ENCODE assay signal across 1 cellular context in the genomic region with DNA sequence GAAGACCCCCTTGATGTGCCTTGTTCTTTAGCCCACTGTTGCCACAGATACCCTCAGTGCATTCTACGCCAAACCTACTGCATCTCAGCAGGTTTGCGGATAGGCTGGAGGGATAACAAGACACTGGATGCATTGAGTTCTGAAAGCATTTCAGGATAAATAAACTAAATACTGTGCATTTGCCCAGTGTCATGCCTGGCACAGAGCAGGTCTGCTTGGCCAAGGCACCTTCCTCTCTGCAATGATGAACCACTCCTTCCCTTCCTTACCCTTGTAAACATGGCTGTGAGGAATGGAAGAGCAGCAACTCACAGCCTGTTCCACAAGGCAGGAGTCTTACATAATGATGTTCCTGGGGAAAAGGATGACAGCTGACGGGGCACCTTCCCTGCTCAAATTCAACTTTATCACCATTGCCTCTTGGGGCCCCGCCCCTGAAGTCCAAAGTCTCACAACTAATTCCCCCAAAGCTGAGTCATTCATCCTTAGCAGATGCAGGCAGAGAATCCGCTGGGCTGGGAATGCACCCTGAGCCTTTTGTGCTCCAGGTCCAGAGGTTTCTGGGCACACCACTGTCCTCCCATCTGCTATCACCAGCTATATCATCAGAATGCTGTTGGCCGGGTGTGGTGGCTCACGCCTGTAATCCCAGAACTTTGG.
A peak's percentile ranks its signal among the peaks of the same experiment; 100 is the strongest.
TF ChIP-seq lines count a peak whose summit lies in the region.

No MANE protein-coding gene starts in this region.

TF ChIP-seq in K562, 482 proteins besides CTCF, POLR2A, EP300 and RAD21 (continued from another document and continues in another):
- TF ChIP-seq ZNF398 (CRISPR knock-in tag; IDR thresholded peaks at IDR 0.05): no peak
- TF ChIP-seq BHLHE40 (IDR thresholded peaks at IDR 0.05; ENCODE audit: low read length): no peak
- TF ChIP-seq SMC3 (conservative IDR thresholded peaks at IDR 0.05; ENCODE audit: insufficient read depth, low read depth, low read length): no peak
- no peak for TF ChIP-seq CC2D1A (IDR thresholded peaks at IDR 0.05)
- no peak for TF ChIP-seq SMAD3 (CRISPR knock-in tag; conservative IDR thresholded peaks at IDR 0.05)
- no peak for TF ChIP-seq ZFP1 (CRISPR knock-in tag; IDR thresholded peaks at IDR 0.05)
- TF ChIP-seq, protein P1, sequence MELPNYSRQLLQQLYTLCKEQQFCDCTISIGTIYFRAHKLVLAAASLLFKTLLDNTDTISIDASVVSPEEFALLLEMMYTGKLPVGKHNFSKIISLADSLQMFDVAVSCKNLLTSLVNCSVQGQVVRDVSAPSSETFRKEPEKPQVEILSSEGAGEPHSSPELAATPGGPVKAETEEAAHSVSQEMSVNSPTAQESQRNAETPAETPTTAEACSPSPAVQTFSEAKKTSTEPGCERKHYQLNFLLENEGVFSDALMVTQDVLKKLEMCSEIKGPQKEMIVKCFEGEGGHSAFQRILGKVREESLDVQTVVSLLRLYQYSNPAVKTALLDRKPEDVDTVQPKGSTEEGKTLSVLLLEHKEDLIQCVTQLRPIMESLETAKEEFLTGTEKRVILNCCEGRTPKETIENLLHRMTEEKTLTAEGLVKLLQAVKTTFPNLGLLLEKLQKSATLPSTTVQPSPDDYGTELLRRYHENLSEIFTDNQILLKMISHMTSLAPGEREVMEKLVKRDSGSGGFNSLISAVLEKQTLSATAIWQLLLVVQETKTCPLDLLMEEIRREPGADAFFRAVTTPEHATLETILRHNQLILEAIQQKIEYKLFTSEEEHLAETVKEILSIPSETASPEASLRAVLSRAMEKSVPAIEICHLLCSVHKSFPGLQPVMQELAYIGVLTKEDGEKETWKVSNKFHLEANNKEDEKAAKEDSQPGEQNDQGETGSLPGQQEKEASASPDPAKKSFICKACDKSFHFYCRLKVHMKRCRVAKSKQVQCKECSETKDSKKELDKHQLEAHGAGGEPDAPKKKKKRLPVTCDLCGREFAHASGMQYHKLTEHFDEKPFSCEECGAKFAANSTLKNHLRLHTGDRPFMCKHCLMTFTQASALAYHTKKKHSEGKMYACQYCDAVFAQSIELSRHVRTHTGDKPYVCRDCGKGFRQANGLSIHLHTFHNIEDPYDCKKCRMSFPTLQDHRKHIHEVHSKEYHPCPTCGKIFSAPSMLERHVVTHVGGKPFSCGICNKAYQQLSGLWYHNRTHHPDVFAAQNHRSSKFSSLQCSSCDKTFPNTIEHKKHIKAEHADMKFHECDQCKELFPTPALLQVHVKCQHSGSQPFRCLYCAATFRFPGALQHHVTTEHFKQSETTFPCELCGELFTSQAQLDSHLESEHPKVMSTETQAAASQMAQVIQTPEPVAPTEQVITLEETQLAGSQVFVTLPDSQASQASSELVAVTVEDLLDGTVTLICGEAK (IDR thresholded peaks at IDR 0.05): 0 out of 2 replicates have a peak, but pooled peaks have one; percentile 42
- TF ChIP-seq, protein P1 (CRISPR knock-in tag; IDR thresholded peaks at IDR 0.05): no peak
- TF ChIP-seq ATF4 (CRISPR knock-in tag; IDR thresholded peaks at IDR 0.05): no peak
- TF ChIP-seq ZNF75A (CRISPR knock-in tag; IDR thresholded peaks at IDR 0.05): no peak
- TF ChIP-seq MAFF (IDR thresholded peaks at IDR 0.05; ENCODE audit: low read length): peak; percentile 77; the same call in 1 of the 2 replicates
- peak; percentile 39 for TF ChIP-seq MEIS2 (IDR thresholded peaks at IDR 0.05; ENCODE audit: partially characterized antibody)
- TF ChIP-seq SIRT6 (IDR thresholded peaks at IDR 0.05; ENCODE audit: low read depth, low read length): no peak
- TF ChIP-seq NFIX (CRISPR knock-in tag; IDR thresholded peaks at IDR 0.05; ENCODE audit: low read depth): no peak
- TF ChIP-seq HMGN3 (IDR thresholded peaks at IDR 0.05; ENCODE audit: borderline replicate concordance, extremely low read depth, insufficient read length, low read depth, low read length): no peak
- no peak for TF ChIP-seq TRIM24 (IDR thresholded peaks at IDR 0.05)
- no peak for TF ChIP-seq RNF2 (IDR thresholded peaks at IDR 0.05)
- TF ChIP-seq ZNF184 (CRISPR knock-in tag; IDR thresholded peaks at IDR 0.05): no peak
- 0 out of 4 replicates have a peak, but pooled peaks of 1 of the 2 experiments have one; percentile 35 for TF ChIP-seq RCOR1 (IDR thresholded peaks at IDR 0.05; ENCODE audit: borderline replicate concordance in 1 of 2, low read depth in 2 of 2, low read length in 2 of 2)
- TF ChIP-seq HOMEZ (CRISPR knock-in tag; IDR thresholded peaks at IDR 0.05): no peak
- TF ChIP-seq ARID3B (CRISPR knock-in tag; IDR thresholded peaks at IDR 0.05; ENCODE audit: borderline replicate concordance): no peak
- no peak for TF ChIP-seq NR2C2 (CRISPR knock-in tag; IDR thresholded peaks at IDR 0.05)
- TF ChIP-seq NR2C2 (tag; IDR thresholded peaks at IDR 0.05): no peak
- no peak for TF ChIP-seq POLR3G (IDR thresholded peaks at IDR 0.05; ENCODE audit: extremely low read depth, insufficient read length, insufficient replicate concordance)
- no peak for TF ChIP-seq DIDO1 (tag; IDR thresholded peaks at IDR 0.05; ENCODE audit: low read depth)
- peak; percentile 59 for TF ChIP-seq ZNF592 (IDR thresholded peaks at IDR 0.05)
- TF ChIP-seq, protein P2, sequence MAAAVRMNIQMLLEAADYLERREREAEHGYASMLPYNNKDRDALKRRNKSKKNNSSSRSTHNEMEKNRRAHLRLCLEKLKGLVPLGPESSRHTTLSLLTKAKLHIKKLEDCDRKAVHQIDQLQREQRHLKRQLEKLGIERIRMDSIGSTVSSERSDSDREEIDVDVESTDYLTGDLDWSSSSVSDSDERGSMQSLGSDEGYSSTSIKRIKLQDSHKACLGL (CRISPR knock-in tag; IDR thresholded peaks at IDR 0.05; ENCODE audit: borderline replicate concordance, poor library complexity, severe bottlenecking): no peak
- TF ChIP-seq CREBBP (IDR thresholded peaks at IDR 0.05; ENCODE audit: low read depth, low read length): no peak
- peak; percentile 85 for TF ChIP-seq MAFG (tag; conservative IDR thresholded peaks at IDR 0.05)
